In genomic region chr2:86072271-86072858, GRCh38 we compare ENCODE assay signal across 8 cellular contexts. TPM values are rescaled to one million over a fixed set of nuclear protein-coding genes. Genes with fewer than 3 reads are reported as not detected.
DNase-seq lines count a peak whose midpoint lies in the region; ATAC-seq and TF ChIP-seq lines count a peak whose summit lies in the region.

No MANE protein-coding gene starts in this region.

- CTCF ChIA-PET in activated CD8-positive, alpha-beta memory T cell treated with anti-CD3 and anti-CD28 coated beads, Interleukin-2, amount 10 ng/mL, durations not matched to agents 7 days and 5 days (lab: Charles Lee), result interaction anchor here (1.0 to 3.4 kb wide), 4 partner anchors 8 to 245 kb away, joined by 3 to 20 read pairs (median 6); no protein-coding TSS in a partner anchor

- H3K4me1 Mint-ChIP-seq in activated CD8-positive, alpha-beta memory T cell treated with anti-CD3 and anti-CD28 coated beads, Interleukin-2, amount 10 ng/mL, durations not matched to agents 7 days and 5 days, result peaks cover 33% of the 10 kb centered on the region
- H3K4me1 Mint-ChIP-seq in central memory CD8-positive, alpha-beta T cell, result peaks cover 8% of the 10 kb centered on the region

- TF ChIP-seq CTCF in GM13976 (IDR thresholded peaks at IDR 0.05; ENCODE audit: borderline replicate concordance, control extremely low read depth, extremely low read depth, insufficient read depth, missing control alignments), result no peak

- no peak for DNase-seq in activated CD8-positive, alpha-beta memory T cell treated with anti-CD3 and anti-CD28 coated beads, Interleukin-2, amount 10 ng/mL, durations not matched to agents 7 days and 5 days
- DNase-seq in activated CD8-positive, alpha-beta memory T cell treated with anti-CD3 and anti-CD28 coated beads, Interleukin-2, amount 50 U/mL, for 4 hours, result no peak
- peak; percentile 9 for DNase-seq in NCI-H1105 (lab: John Stamatoyannopoulos, UW)
- DNase-seq in central memory CD8-positive, alpha-beta T cell (ENCODE audit: low spot score in 2 of 2), result no peak
- DNase-seq in middle frontal gyrus (ENCODE audit: extremely low spot score, low spot score), result no peak
- no peak for DNase-seq in GM13976 (ENCODE audit: low spot score)
- no peak for DNase-seq in HT-29 (ENCODE audit: low spot score)

- no peaks in the 10 kb centered on the region for H3K27me3 ChIP-seq in mucosa of stomach (ENCODE audit: control insufficient read depth, insufficient read depth, low read length)

- in situ Hi-C loops in GM13976 (cut with MboI; ENCODE audit: low sequenced_read_pairs, unreplicated experiment), result no loop called here

- no peak for ATAC-seq in activated CD8-positive, alpha-beta memory T cell treated with anti-CD3 and anti-CD28 coated beads, Interleukin-2, amount 10 ng/mL, durations not matched to agents 7 days and 5 days
- no peak for ATAC-seq in central memory CD8-positive, alpha-beta T cell (replicated peaks; ENCODE audit: extremely low read depth, poor library complexity, severe bottlenecking)

- H3K9ac ChIP-seq in mucosa of stomach (ENCODE audit: low read length), result peak overlapping the region; percentile 36

- H3K27ac Mint-ChIP-seq in activated CD8-positive, alpha-beta memory T cell treated with anti-CD3 and anti-CD28 coated beads, Interleukin-2, amount 10 ng/mL, durations not matched to agents 7 days and 5 days, result peak overlapping the region; percentile 58
- peak overlapping the region; percentile 76 for H3K27ac Mint-ChIP-seq in central memory CD8-positive, alpha-beta T cell (ENCODE audit: low read depth)

- peaks cover 7% of the 10 kb centered on the region for H3K4me1 ChIP-seq in mucosa of stomach (ENCODE audit: control insufficient read depth, insufficient read depth, low read length)

- H3K9me3 Mint-ChIP-seq in activated CD8-positive, alpha-beta memory T cell treated with anti-CD3 and anti-CD28 coated beads, Interleukin-2, amount 10 ng/mL, durations not matched to agents 7 days and 5 days (ENCODE audit: low read depth), result peaks cover 3% of the 10 kb centered on the region
- no peaks in the 10 kb centered on the region for H3K9me3 Mint-ChIP-seq in central memory CD8-positive, alpha-beta T cell

- H3K27me3 Mint-ChIP-seq in activated CD8-positive, alpha-beta memory T cell treated with anti-CD3 and anti-CD28 coated beads, Interleukin-2, amount 10 ng/mL, durations not matched to agents 7 days and 5 days, result no peaks in the 10 kb centered on the region
- no peaks in the 10 kb centered on the region for H3K27me3 Mint-ChIP-seq in central memory CD8-positive, alpha-beta T cell

- no peaks in the 10 kb centered on the region for H3K9me3 ChIP-seq in mucosa of stomach (ENCODE audit: control insufficient read depth, low read length)

- no peak overlapping the region for H3K4me3 ChIP-seq in mucosa of stomach (ENCODE audit: low read length)

- peaks cover 46% of the 10 kb centered on the region for H3K36me3 Mint-ChIP-seq in activated CD8-positive, alpha-beta memory T cell treated with anti-CD3 and anti-CD28 coated beads, Interleukin-2, amount 10 ng/mL, durations not matched to agents 7 days and 5 days
- peaks cover 21% of the 10 kb centered on the region for H3K36me3 Mint-ChIP-seq in central memory CD8-positive, alpha-beta T cell (ENCODE audit: insufficient read depth)

- H3K36me3 ChIP-seq in mucosa of stomach (ENCODE audit: control insufficient read depth, insufficient read depth, low read length), result peaks cover 10% of the 10 kb centered on the region

- no peak overlapping the region for H3K4me3 Mint-ChIP-seq in activated CD8-positive, alpha-beta memory T cell treated with anti-CD3 and anti-CD28 coated beads, Interleukin-2, amount 10 ng/mL, durations not matched to agents 7 days and 5 days
- H3K4me3 Mint-ChIP-seq in central memory CD8-positive, alpha-beta T cell, result no peak overlapping the region

RNA-seq across cellular contexts. Expression of gene POLR1A, which starts 33.3 kb away (rescaled TPM):
- total RNA-seq in activated CD8-positive, alpha-beta memory T cell treated with anti-CD3 and anti-CD28 coated beads, Interleukin-2, amount 10 ng/mL, durations not matched to agents 7 days and 5 days, result 10 to 100 TPM; 38.2 to 51.2 TPM
- 21.0 and 23.8 TPM in 2 replicates for total RNA-seq in HT-29 (2014; rRNA removed; shearing (Covaris generic))

RNA-seq across cellular contexts. Expression of gene PTCD3, which starts 33.7 kb away (rescaled TPM):
- 100 to 1,000 TPM; 164 to 172 TPM for total RNA-seq in activated CD8-positive, alpha-beta memory T cell treated with anti-CD3 and anti-CD28 coated beads, Interleukin-2, amount 10 ng/mL, durations not matched to agents 7 days and 5 days
- total RNA-seq in HT-29 (2014; rRNA removed; shearing (Covaris generic)), result 50.0 and 72.1 TPM in 2 replicates
